ENCODE assay signal across 9 cellular contexts in the genomic region with DNA sequence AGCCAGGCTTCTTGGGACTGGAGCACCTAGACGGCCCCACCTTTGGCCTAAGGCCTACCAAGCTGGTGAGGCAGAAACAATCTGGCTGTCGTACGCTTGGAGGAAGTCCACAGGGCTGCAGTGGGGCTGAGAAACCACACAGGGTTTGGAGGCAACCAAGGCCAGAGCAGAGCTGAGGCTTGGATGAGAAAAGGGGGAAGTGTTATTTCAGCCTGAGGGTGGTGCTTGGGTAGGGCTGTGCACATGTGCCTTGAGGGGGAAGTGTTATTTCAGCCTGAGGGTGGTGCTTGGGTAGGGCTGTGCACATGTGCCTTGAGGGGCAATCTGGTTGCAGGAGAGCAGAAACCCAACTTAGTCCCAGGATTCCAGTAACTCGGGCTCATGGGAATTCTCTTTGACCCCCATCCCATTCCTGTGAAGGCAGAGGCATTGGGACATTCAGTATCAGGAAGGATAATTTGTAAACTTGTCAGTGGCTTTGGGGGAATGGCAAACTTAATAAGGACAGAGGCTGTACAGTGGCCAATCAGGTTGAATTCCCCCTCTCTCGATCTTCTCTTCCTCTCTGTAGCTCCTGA.
DNase-seq lines count a peak whose midpoint lies in the region; ATAC-seq and TF ChIP-seq lines count a peak whose summit lies in the region.
"Had no signal": no experiment of that assay in that cellular context is flagged by ENCODE, and none has a peak within 500 bp of the region (broad histone marks: within the 10 kb centered on the region; RNA-seq: fewer than 3 reads in every experiment).

No MANE protein-coding gene starts in this region.

- H3K27me3 ChIP-seq in DND-41 (ENCODE audit: insufficient read depth, low read length, poor library complexity), result no peaks in the 10 kb centered on the region

- peak overlapping the region; percentile 68 to 70; a peak in 3 of 4 replicates for H3K4me3 ChIP-seq in DND-41 (ENCODE audit: low read depth in 1 of 2, low read length in 2 of 2)

- no peaks in the 10 kb centered on the region for H3K9me3 ChIP-seq in DND-41 (ENCODE audit: insufficient read depth, low read length, severe bottlenecking)
- H3K9me3 ChIP-seq: SJSA1 had no signal

- ATAC-seq in DND-41 (ENCODE audit: insufficient read depth, low read depth), result peak; percentile 71
- peak; percentile 61 for ATAC-seq in GM19395 (IDR thresholded peaks at IDR 0.05; ENCODE audit: unreplicated experiment)
- peak; percentile 67 for ATAC-seq in HG03354 (IDR thresholded peaks at IDR 0.05; ENCODE audit: poor library complexity, severe bottlenecking, unreplicated experiment)

- H3K9ac ChIP-seq in DND-41 (ENCODE audit: low read depth, low read length), result peak overlapping the region; percentile 86

- DNase-seq in DND-41 (peak; percentile 78), SW480 (ENCODE audit: low spot score) (peak; percentile 62), head of caudate nucleus (peak in 35 of 42 donors; percentile 24 to 77 (median 54)), NCI-H1436 treated with DMSO at 0.1 percent for 48 hours (lab: John Stamatoyannopoulos, UW) (no peak), NCI-H82 treated with DMSO at 0.1 percent for 48 hours (lab: John Stamatoyannopoulos, UW; ENCODE audit: unreplicated experiment) (no peak)
- DNase-seq in stimulated activated CD8-positive, alpha-beta memory T cell treated with anti-CD3 and anti-CD28 coated beads, Interleukin-4, amount 100 ng/mL, for 48 hours, result peak; percentile 51

- peak overlapping the region; percentile 93 for H2AFZ ChIP-seq in DND-41 (ENCODE audit: low read depth, low read length)

- peaks cover 39% of the 10 kb centered on the region for H3K4me1 ChIP-seq in DND-41 (ENCODE audit: insufficient read depth, low read length)

- peaks cover 16% of the 10 kb centered on the region for H3K36me3 ChIP-seq in DND-41 (ENCODE audit: insufficient read depth, low read length)
- H3K36me3 ChIP-seq: SJSA1 had no signal

- peaks cover 20% of the 10 kb centered on the region; the same call in 1 of the 2 replicates for H4K20me1 ChIP-seq in DND-41 (ENCODE audit: insufficient read depth, low read length)

- peaks cover 39% of the 10 kb centered on the region for H3K79me2 ChIP-seq in DND-41 (ENCODE audit: insufficient read depth, low read length)

- peak overlapping the region; percentile 89 for H3K4me2 ChIP-seq in DND-41 (ENCODE audit: insufficient read depth, low read length)

- H3K27ac ChIP-seq in DND-41 (ENCODE audit: low read length), result peak overlapping the region; percentile 92
- H3K27ac ChIP-seq: SJSA1 had no signal

- peak; percentile 46 for TF ChIP-seq CTCF in DND-41 (IDR thresholded peaks at IDR 0.05; ENCODE audit: borderline replicate concordance, extremely low read depth, low read length, poor library complexity, severe bottlenecking)

- intact Hi-C loops in head of caudate nucleus (cut with DNase I), result no loop called here

Comparison
In these comparisons a context has a peak if more than half of its experiments do, and no peak if none do; other contexts are left out.
1. DNase-seq: peak in DND-41 (single experiment), SW480 (single experiment), head of caudate nucleus (35 of 42) and stimulated activated CD8-positive, alpha-beta memory T cell treated with anti-CD3 and anti-CD28 coated beads, Interleukin-4, amount 100 ng/mL, for 48 hours (single experiment); none in NCI-H1436 treated with DMSO at 0.1 percent for 48 hours (single experiment) and NCI-H82 treated with DMSO at 0.1 percent for 48 hours (single experiment).
2. Peak in every context shown above with its lines, with median percentiles within 50 percentile points of each other: ATAC-seq.